9 cellular contexts compared by ENCODE assay signal in the genomic region with DNA sequence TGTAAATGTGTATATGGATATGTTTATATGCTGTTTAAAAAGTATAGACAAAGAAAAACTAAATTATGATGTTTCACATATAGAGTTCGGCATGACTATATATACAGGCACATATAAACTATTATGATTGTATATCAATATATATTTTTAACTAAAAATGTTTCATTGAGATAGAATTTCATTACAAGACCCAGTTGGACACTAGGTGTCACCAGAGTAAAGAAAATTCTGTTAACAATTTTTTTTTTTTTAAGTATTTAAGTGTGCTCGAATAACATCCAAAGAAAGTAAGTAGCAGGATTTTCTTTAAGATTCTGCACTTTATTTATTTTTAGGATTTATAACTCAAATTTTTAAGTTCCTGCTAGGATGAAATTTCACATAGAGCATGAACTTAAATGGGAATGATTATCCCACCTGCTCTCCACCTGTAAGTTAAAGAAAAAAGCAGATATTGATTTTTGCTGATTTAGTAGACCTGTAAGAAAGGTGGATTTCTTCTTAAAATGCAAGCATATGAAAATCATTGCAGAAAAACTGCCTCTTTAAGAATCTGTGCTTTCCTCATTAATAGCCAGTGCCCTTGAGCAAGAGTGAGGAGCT.
DNase-seq lines count a peak whose midpoint lies in the region; FAIRE-seq and TF ChIP-seq lines count a peak whose summit lies in the region.
"Had no signal": no experiment of that assay in that cellular context is flagged by ENCODE, and none has a peak within 500 bp of the region (broad histone marks: within the 10 kb centered on the region; RNA-seq: fewer than 3 reads in every experiment).

No MANE protein-coding gene starts in this region.

- TF ChIP-seq CTCF in coronary artery (IDR thresholded peaks at IDR 0.05): no peak

- DNase-seq in NCI-H1105 treated with DMSO at 0.1 percent for 48 hours (lab: John Stamatoyannopoulos, UW): peak; percentile 1
- no peak for DNase-seq in NCI-H1105 (lab: John Stamatoyannopoulos, UW)
- DNase-seq in NOMO-1 treated with DMSO at 0.1 percent for 48 hours (lab: John Stamatoyannopoulos, UW; ENCODE audit: unreplicated experiment): peak; percentile 31
- DNase-seq in renal cortical epithelial cell (ENCODE audit: low read depth): peak; percentile 49
- no peak for DNase-seq in HPDE6-E6E7 (ENCODE audit: extremely low spot score)
- no peak for DNase-seq in GM19239 (ENCODE audit: insufficient read length, low spot score)
- no peak for DNase-seq in coronary artery (ENCODE audit: low spot score)

- FAIRE-seq in endometrium (lab: Jason Lieb, UNC) (peak; percentile 97), GM19239 (lab: Jason Lieb, UNC) (no peak)
- FAIRE-seq: H54 had no signal

- H3K4me3 ChIP-seq in coronary artery: no peak overlapping the region

- no peak overlapping the region for H3K27ac ChIP-seq in coronary artery

Comparison
In these comparisons a context has a peak if more than half of its experiments do, and no peak if none do; other contexts are left out.
1. DNase-seq: peak in NCI-H1105 treated with DMSO at 0.1 percent for 48 hours (single experiment), NOMO-1 treated with DMSO at 0.1 percent for 48 hours (single experiment) and renal cortical epithelial cell (single experiment); none in NCI-H1105 (single experiment), HPDE6-E6E7 (single experiment), GM19239 (single experiment) and coronary artery (single experiment).